In genomic region chr2:65420712-65421431, GRCh38 we compare ENCODE assay signal across 8 cellular contexts. TPM values are rescaled to one million over a fixed set of nuclear protein-coding genes. Genes with fewer than 3 reads are reported as not detected.
DNase-seq lines count a peak whose midpoint lies in the region; ATAC-seq and TF ChIP-seq lines count a peak whose summit lies in the region.

No MANE protein-coding gene starts in this region.

- H3K27me3 Mint-ChIP-seq in HFFc6 (ENCODE audit: insufficient read depth) (peaks cover 4% of the 10 kb centered on the region), endodermal cell (ENCODE audit: insufficient read depth) (no peaks in the 10 kb centered on the region), osteocyte (ENCODE audit: unreplicated experiment) (no peaks in the 10 kb centered on the region)

- TF ChIP-seq CTCF in GM12865 (IDR thresholded peaks at IDR 0.05; ENCODE audit: insufficient read depth, low read depth, low read length, missing control alignments), result no peak
- no peak for TF ChIP-seq CTCF in HFFc6 (IDR thresholded peaks at IDR 0.05)
- no peak for TF ChIP-seq CTCF in endodermal cell (conservative IDR thresholded peaks at IDR 0.05)
- TF ChIP-seq CTCF in osteocyte (IDR thresholded peaks at IDR 0.05), result no peak

- H3K9ac ChIP-seq in endodermal cell (ENCODE audit: extremely low read depth, low read length, poor library complexity, severe bottlenecking), result peak overlapping the region; percentile 66

- no peak for ATAC-seq in HG03039 (IDR thresholded peaks at IDR 0.05; ENCODE audit: unreplicated experiment)

- H3K27ac ChIP-seq in endodermal cell (ENCODE audit: low read depth, low read length), result peak overlapping the region; percentile 45

- peaks cover 11% of the 10 kb centered on the region for H3K36me3 ChIP-seq in endodermal cell (ENCODE audit: control insufficient read depth, insufficient read depth, low read length)

- no peaks in the 10 kb centered on the region for H3K27me3 ChIP-seq in endodermal cell (ENCODE audit: control insufficient read depth, insufficient read depth, low read length, poor library complexity, severe bottlenecking)

- H3K4me3 ChIP-seq in GM12865 (ENCODE audit: low read depth, low read length), result no peak overlapping the region
- H3K4me3 ChIP-seq in endodermal cell (ENCODE audit: low read length), result peak overlapping the region; percentile 3

- peak; percentile 58 for DNase-seq in GM12865 (ENCODE audit: low read depth)
- DNase-seq in HFFc6, result peak; percentile 40
- peak; percentile 83 to 92 for DNase-seq in NOMO-1 (lab: John Stamatoyannopoulos, UW; ENCODE audit: unreplicated experiment in 2 of 2)
- peak; percentile 54 for DNase-seq in endodermal cell
- DNase-seq in osteocyte (ENCODE audit: extremely low spot score, unreplicated experiment), result no peak
- DNase-seq in NCI-H510A treated with DMSO at 0.1 percent for 48 hours (lab: John Stamatoyannopoulos, UW), result no peak
- no peak for DNase-seq in NCI-H446 (lab: John Stamatoyannopoulos, UW)

- no peaks in the 10 kb centered on the region for H3K9me3 ChIP-seq in endodermal cell (ENCODE audit: control insufficient read depth, low read length)

- H3K4me1 ChIP-seq in endodermal cell (ENCODE audit: control insufficient read depth, insufficient read depth, low read length), result peaks cover 20% of the 10 kb centered on the region

- H3K27ac Mint-ChIP-seq in HFFc6 (peak overlapping the region; percentile 46), endodermal cell (peak overlapping the region; percentile 82), osteocyte (ENCODE audit: unreplicated experiment) (peak overlapping the region; percentile 60)

- no peaks in the 10 kb centered on the region for H3K9me3 Mint-ChIP-seq in HFFc6
- H3K9me3 Mint-ChIP-seq in endodermal cell, result no peaks in the 10 kb centered on the region
- no peaks in the 10 kb centered on the region for H3K9me3 Mint-ChIP-seq in osteocyte (ENCODE audit: unreplicated experiment)

- H3K4me3 Mint-ChIP-seq in HFFc6 (peak overlapping the region; percentile 17; the same call in 1 of the 2 replicates), endodermal cell (no peak overlapping the region), osteocyte (ENCODE audit: unreplicated experiment) (peak overlapping the region; percentile 38)

- H3K36me3 Mint-ChIP-seq in HFFc6 (ENCODE audit: low read depth) (peaks cover 4% of the 10 kb centered on the region), endodermal cell (ENCODE audit: low read depth) (no peaks in the 10 kb centered on the region), osteocyte (ENCODE audit: unreplicated experiment) (no peaks in the 10 kb centered on the region)

- peaks cover 71% of the 10 kb centered on the region for H3K4me1 Mint-ChIP-seq in HFFc6 (ENCODE audit: low read depth)
- H3K4me1 Mint-ChIP-seq in endodermal cell, result peaks cover 63% of the 10 kb centered on the region
- H3K4me1 Mint-ChIP-seq in osteocyte (ENCODE audit: unreplicated experiment), result peaks cover 28% of the 10 kb centered on the region

- WGBS in endodermal cell (ENCODE audit: insufficient coverage in 1 of 2, insufficient read length in 1 of 2), 2 experiments, result 46 to 48% methylated on average over 5 to 6 of the region's 6 CpGs

RNA-seq across cellular contexts. Expression of gene SPRED2, which starts 11.5 kb away (rescaled TPM):
- 10 to 100 TPM; 28.7 to 38.5 (median 33.3) TPM for total RNA-seq in HFFc6 (2021; fragmentation: NEBNext Ultra II Directional; extraction: Animal tissue kit (Norgen Biotek cat#: 25700))
- total RNA-seq in endodermal cell (10 to 100 TPM; 60.3 to 70.1 TPM), osteocyte (44.4 and 46.3 TPM in 2 replicates)
- polyA plus RNA-seq in endodermal cell (2013, experiment 1 of 2), result 29.4 TPM
- 27.9 TPM for polyA plus RNA-seq in endodermal cell (2013, experiment 2 of 2)

Comparison
In these comparisons a context has a peak if more than half of its experiments do, and no peak if none do; other contexts are left out.
1. DNase-seq: peak in GM12865 (single experiment), HFFc6 (single experiment), NOMO-1 (2 of 2) and endodermal cell (single experiment); none in osteocyte (single experiment), NCI-H510A treated with DMSO at 0.1 percent for 48 hours (single experiment) and NCI-H446 (0 of 2).
2. Peak in every context shown above with its lines, with median percentiles within 50 percentile points of each other: H3K27ac Mint-ChIP-seq.